25 cellular contexts compared by ENCODE assay signal in genomic region chr5:87385794-87386193, GRCh38.
"Had no signal": no experiment of that assay in that cellular context is flagged by ENCODE, and none has a peak within 500 bp of the region (broad histone marks: within the 10 kb centered on the region; RNA-seq: fewer than 3 reads in every experiment).

No MANE protein-coding gene starts in this region.

- H3K9me3 ChIP-seq: breast epithelium, pancreas, prostate gland, sigmoid colon, testis, transverse colon had no signal

- ATAC-seq: activated T-cell treated with anti-CD3 and anti-CD28 coated beads, Interleukin-2, amount 50 U/mL, for 4 hours; left ventricle myocardium superior; pancreas; T-cell had no signal

- H3K27me3 Mint-ChIP-seq: activated naive CD8-positive, alpha-beta T cell treated with anti-CD3 and anti-CD28 coated beads, Interleukin-2, amount 10 ng/mL, durations not matched to agents 7 days and 5 days; T-cell had no signal

- H3K4me3 Mint-ChIP-seq: activated naive CD8-positive, alpha-beta T cell treated with anti-CD3 and anti-CD28 coated beads, Interleukin-2, amount 10 ng/mL, durations not matched to agents 7 days and 5 days; activated T-cell treated with anti-CD3 and anti-CD28 coated beads, Interleukin-2, amount 50 U/mL, for 4 hours; nephron; T-cell; T-helper 2 cell treated with Interferon-gamma antibody and Interleukin-4, amounts not matched to agents 5 μg/mL and 100 μg/mL, for 36 hours had no signal

- H3K4me1 ChIP-seq: breast epithelium, prostate gland, testis had no signal

- H3K9me3 Mint-ChIP-seq: activated naive CD8-positive, alpha-beta T cell treated with anti-CD3 and anti-CD28 coated beads, Interleukin-2, amount 10 ng/mL, durations not matched to agents 7 days and 5 days; activated T-cell treated with anti-CD3 and anti-CD28 coated beads, Interleukin-2, amount 50 U/mL, for 4 hours; nephron; T-cell; T-helper 2 cell treated with Interferon-gamma antibody and Interleukin-4, amounts not matched to agents 5 μg/mL and 100 μg/mL, for 36 hours had no signal

- DNase-seq: activated CD4-positive, alpha-beta T cell treated with anti-CD3 and anti-CD28 coated beads for 48 hours; activated CD4-positive, alpha-beta T cell treated with anti-CD3 and anti-CD28 coated beads, Interleukin-2, amount 50 U/mL, for 48 hours; activated CD4-positive, CD25-positive, alpha-beta regulatory T cell; activated CD8-positive, alpha-beta memory T cell treated with anti-CD3 and anti-CD28 coated beads, Interleukin-2, amount 50 U/mL, for 4 hours; activated naive CD4-positive, alpha-beta T cell; activated naive CD8-positive, alpha-beta T cell treated with anti-CD3 and anti-CD28 coated beads, Interleukin-2, amount 10 ng/mL, durations not matched to agents 7 days and 5 days; activated T-cell treated with anti-CD3 and anti-CD28 coated beads, Interleukin-2, amount 50 U/mL, for 4 hours; amniotic stem cell; dorsolateral prefrontal cortex; effector memory CD4-positive, alpha-beta T cell; islet precursor cell; left ventricle myocardium superior; nucleus accumbens; pancreas; retina; sigmoid colon; stimulated activated naive CD4-positive, alpha-beta T cell treated with Interleukin-2 at 50 U/mL for 16 hours; T-cell; testis; transverse colon had no signal

- H3K4me3 ChIP-seq: breast epithelium, coronary artery, dorsolateral prefrontal cortex, pancreas, prostate gland, sigmoid colon, testis, transverse colon had no signal

- H3K4me1 Mint-ChIP-seq: nephron had no signal

- H3K27ac ChIP-seq: breast epithelium, coronary artery, pancreas, prostate gland, sigmoid colon, testis, transverse colon had no signal

- H3K36me3 ChIP-seq: breast epithelium, prostate gland had no signal

- H3K27ac Mint-ChIP-seq: activated naive CD8-positive, alpha-beta T cell treated with anti-CD3 and anti-CD28 coated beads, Interleukin-2, amount 10 ng/mL, durations not matched to agents 7 days and 5 days; nephron; T-helper 2 cell treated with Interferon-gamma antibody and Interleukin-4, amounts not matched to agents 5 μg/mL and 100 μg/mL, for 36 hours had no signal

- H3K27me3 ChIP-seq: breast epithelium, dorsolateral prefrontal cortex, pancreas, sigmoid colon, testis, transverse colon had no signal
